In genomic region chr3:8658326-8659212, GRCh38 we compare ENCODE assay signal across 8 cellular contexts. TPM values are rescaled to one million over a fixed set of nuclear protein-coding genes. Genes with fewer than 3 reads are reported as not detected.
A peak's percentile ranks its signal among the peaks of the same experiment; 100 is the strongest.
DNase-seq lines count a peak whose midpoint lies in the region; ATAC-seq, FAIRE-seq and TF ChIP-seq lines count a peak whose summit lies in the region.

No MANE protein-coding gene starts in this region.

- H3K27me3 Mint-ChIP-seq in stimulated activated naive CD8-positive, alpha-beta T cell treated with anti-CD3 and anti-CD28 coated beads, Interleukin-15, amount 100 ng/mL, for 72 hours: peaks cover 36% of the 10 kb centered on the region

- H3K36me3 ChIP-seq in Peyer's patch (no peaks in the 10 kb centered on the region), cardiac muscle cell (no peaks in the 10 kb centered on the region), small intestine (ENCODE audit: control insufficient read depth in 2 of 2, insufficient read depth in 2 of 2, low read length in 2 of 2) (no peaks in the 10 kb centered on the region)

- no peak overlapping the region for H3K4me3 Mint-ChIP-seq in stimulated activated naive CD8-positive, alpha-beta T cell treated with anti-CD3 and anti-CD28 coated beads, Interleukin-15, amount 100 ng/mL, for 72 hours

- H3K27ac Mint-ChIP-seq in stimulated activated naive CD8-positive, alpha-beta T cell treated with anti-CD3 and anti-CD28 coated beads, Interleukin-15, amount 100 ng/mL, for 72 hours: peak overlapping the region in 1 of 2 donors; percentile 5

- WGBS in small intestine, 3 donors: 18 to 27% (median 25%) methylated on average over 11 of the region's 11 CpGs

- no peak for TF ChIP-seq POLR2A in Peyer's patch (IDR thresholded peaks at IDR 0.05)

- FAIRE-seq in small intestine (lab: Jason Lieb, UNC): no peak
- FAIRE-seq in RCC 7860 (lab: Jason Lieb, UNC): no peak

- DNase-seq in stimulated activated naive CD8-positive, alpha-beta T cell treated with anti-CD3 and anti-CD28 coated beads, Interleukin-15, Interleukin-2, amounts not matched to agents 100 U/mL and 50 U/mL, for 24 hours: peak; percentile 11
- no peak for DNase-seq in stimulated activated naive CD8-positive, alpha-beta T cell treated with anti-CD3 and anti-CD28 coated beads, Interleukin-15, amount 100 ng/mL, for 72 hours
- DNase-seq in Peyer's patch (peak in 2 of 3 donors; percentile 65 to 68), cardiac muscle cell (ENCODE audit: low read depth in 1 of 2, low spot score in 1 of 2) (peak; percentile 83 to 92), small intestine (peak; percentile 70), RCC 7860 (ENCODE audit: low spot score) (no peak), HK-2 (ENCODE audit: unreplicated experiment) (no peak)

- H3K4me1 ChIP-seq in Peyer's patch (peaks cover 0 to 11% (median 0%) of the 10 kb centered on the region in 4 donors), cardiac muscle cell (ENCODE audit: low read depth) (peaks cover 58% of the 10 kb centered on the region), small intestine (ENCODE audit: control insufficient read depth in 2 of 2, insufficient read depth in 1 of 2, low read depth in 1 of 2, low read length in 1 of 2) (peaks cover 0 to 12% of the 10 kb centered on the region in 2 donors)

- H3K4me1 Mint-ChIP-seq in stimulated activated naive CD8-positive, alpha-beta T cell treated with anti-CD3 and anti-CD28 coated beads, Interleukin-15, amount 100 ng/mL, for 72 hours: no peaks in the 10 kb centered on the region

- no peaks in the 10 kb centered on the region for H3K9me3 Mint-ChIP-seq in stimulated activated naive CD8-positive, alpha-beta T cell treated with anti-CD3 and anti-CD28 coated beads, Interleukin-15, amount 100 ng/mL, for 72 hours

- H3K27me3 ChIP-seq in Peyer's patch (no peaks in the 10 kb centered on the region), cardiac muscle cell (no peaks in the 10 kb centered on the region), small intestine (ENCODE audit: control insufficient read depth in 2 of 2, insufficient read depth in 2 of 2, low read length in 2 of 2) (no peaks in the 10 kb centered on the region)

- peak; percentile 24 for ATAC-seq in stimulated activated naive CD8-positive, alpha-beta T cell treated with anti-CD3 and anti-CD28 coated beads, Interleukin-15, Interleukin-2, amounts not matched to agents 100 U/mL and 50 U/mL, for 24 hours
- ATAC-seq in stimulated activated naive CD8-positive, alpha-beta T cell treated with anti-CD3 and anti-CD28 coated beads, Interleukin-15, amount 100 ng/mL, for 72 hours: no peak
- ATAC-seq in HG03135 (IDR thresholded peaks at IDR 0.05; ENCODE audit: unreplicated experiment): peak; percentile 95

- H3K9me3 ChIP-seq in Peyer's patch (no peaks in the 10 kb centered on the region), cardiac muscle cell (ENCODE audit: low read depth) (no peaks in the 10 kb centered on the region), small intestine (ENCODE audit: control insufficient read depth, low read depth) (no peaks in the 10 kb centered on the region)

- H3K4me3 ChIP-seq in Peyer's patch: no peak overlapping the region
- no peak overlapping the region for H3K4me3 ChIP-seq in cardiac muscle cell
- H3K4me3 ChIP-seq in small intestine (ENCODE audit: low read depth in 1 of 2, low read length in 2 of 2): no peak overlapping the region

- TF ChIP-seq CTCF in Peyer's patch (IDR thresholded peaks at IDR 0.05) (no peak), cardiac muscle cell (IDR thresholded peaks at IDR 0.05; ENCODE audit: low read depth, low read length) (no peak)

- H3K27ac ChIP-seq in Peyer's patch (peak overlapping the region in 1 of 4 donors; percentile 46), cardiac muscle cell (peak overlapping the region; percentile 95), small intestine (ENCODE audit: low read depth in 1 of 2, low read length in 1 of 2) (no peak overlapping the region)

RNA-seq across cellular contexts. Expression of gene SSUH2, which starts 14.0 kb away (rescaled TPM):
- 10 to 100 TPM in 3 of 4 donors, 1 to 10 TPM in 1; 1.7 to 38.4 (median 21.6) TPM for total RNA-seq in Peyer's patch
- total RNA-seq in cardiac muscle cell: 0.33 and 0.53 TPM in 2 replicates
- polyA plus RNA-seq in cardiac muscle cell: not detected in 2 replicates
- 100 to 1,000 TPM in 2 of 3 donors, 10 to 100 TPM in 1; 15.8 to 308 (median 196) TPM for polyA plus RNA-seq in small intestine

Comparison
In these comparisons a context has a peak if more than half of its experiments do, and no peak if none do; other contexts are left out.
1. DNase-seq: peak in stimulated activated naive CD8-positive, alpha-beta T cell treated with anti-CD3 and anti-CD28 coated beads, Interleukin-15, Interleukin-2, amounts not matched to agents 100 U/mL and 50 U/mL, for 24 hours (single experiment), Peyer's patch (2 of 3), cardiac muscle cell (2 of 2) and small intestine (single experiment); none in stimulated activated naive CD8-positive, alpha-beta T cell treated with anti-CD3 and anti-CD28 coated beads, Interleukin-15, amount 100 ng/mL, for 72 hours (0 of 2), RCC 7860 (single experiment) and HK-2 (single experiment).